In the genomic region with DNA sequence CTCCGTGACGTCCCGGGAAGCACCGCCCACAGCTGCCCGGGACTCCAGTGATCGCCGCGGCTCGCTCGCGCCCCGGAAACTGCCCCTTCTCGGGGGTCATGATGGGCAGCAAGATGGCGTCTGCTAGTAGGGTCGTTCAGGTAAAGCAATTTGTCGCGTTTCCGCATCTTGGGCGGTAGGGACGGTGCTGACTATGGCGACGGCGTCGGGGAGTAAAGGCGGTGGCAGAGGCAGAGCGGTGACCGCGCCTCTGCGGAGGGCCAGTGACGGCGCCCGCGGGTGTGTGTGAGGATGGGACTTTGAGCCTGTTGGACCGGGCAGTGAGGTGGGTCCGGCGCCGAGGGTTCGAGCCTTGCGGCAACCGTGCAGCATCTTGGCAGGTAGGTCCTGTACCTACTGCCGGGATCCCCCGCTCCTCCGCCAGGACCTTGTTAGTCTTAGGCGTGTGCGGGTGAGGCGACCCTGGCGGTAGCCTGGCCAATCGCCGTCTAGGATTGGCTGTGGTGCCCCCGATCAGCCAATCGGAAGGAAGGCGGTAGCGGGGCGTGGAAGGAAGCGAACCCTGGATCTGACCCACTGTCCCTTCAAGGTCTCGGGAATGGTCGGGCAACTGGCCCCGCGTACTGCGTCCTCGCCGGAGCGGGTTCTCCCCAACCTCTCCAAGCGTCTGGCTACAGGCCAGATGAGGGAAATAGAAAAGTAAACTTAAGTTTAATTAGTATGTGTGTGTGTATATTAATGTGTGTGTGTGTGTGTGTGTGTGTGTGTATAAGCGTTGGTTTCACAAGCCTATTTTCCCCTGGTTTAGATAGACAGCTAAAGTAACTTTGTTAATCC, we compare ENCODE assay signal across 8 cellular contexts. TPM values are rescaled to one million over a fixed set of nuclear protein-coding genes. Genes with fewer than 3 reads are reported as not detected.
DNase-seq lines count a peak whose midpoint lies in the region; ATAC-seq and TF ChIP-seq lines count a peak whose summit lies in the region.

No MANE protein-coding gene starts in this region.

- H3K36me3 ChIP-seq in RWPE2 (ENCODE audit: low read depth) (peaks cover 10% of the 10 kb centered on the region), stomach smooth muscle (ENCODE audit: control insufficient read depth in 2 of 2, insufficient read depth in 2 of 2, low read length in 2 of 2) (no peaks in the 10 kb centered on the region)

- peak; percentile 93 for ATAC-seq in RWPE2 (ENCODE audit: low read depth)

- peaks cover 13% of the 10 kb centered on the region for H3K4me1 Mint-ChIP-seq in neural crest cell

- H3K27me3 Mint-ChIP-seq in neural crest cell (ENCODE audit: low read depth): no peaks in the 10 kb centered on the region

- H3K4me1 ChIP-seq in RWPE2 (ENCODE audit: insufficient read depth, poor library complexity, severe bottlenecking): peaks cover 12% of the 10 kb centered on the region
- H3K4me1 ChIP-seq in stomach smooth muscle (ENCODE audit: control insufficient read depth, insufficient read depth, low read length): no peaks in the 10 kb centered on the region

- H3K27me3 ChIP-seq in RWPE2 (ENCODE audit: insufficient read depth, poor library complexity, severe bottlenecking) (no peaks in the 10 kb centered on the region), stomach smooth muscle (ENCODE audit: control insufficient read depth in 1 of 2, insufficient read depth in 2 of 2, low read length in 2 of 2) (no peaks in the 10 kb centered on the region)

- DNase-seq in ELR (ENCODE audit: low read depth): peak; percentile 95
- DNase-seq in H4 (ENCODE audit: low spot score): peak; percentile 87
- DNase-seq in LNCaP clone FGC (ENCODE audit: low read depth): peak; percentile 74
- peak; percentile 98 for DNase-seq in RWPE2 (ENCODE audit: low spot score)
- peak; percentile 96 for DNase-seq in activated effector memory CD4-positive, alpha-beta T cell treated with anti-CD3 and anti-CD28 coated beads, Interleukin-2, amount 50 U/mL, for 16 hours
- peak; percentile 91 for DNase-seq in fibroblast of villous mesenchyme (ENCODE audit: low read depth)
- DNase-seq in neural crest cell (ENCODE audit: low read depth, low spot score): peak; percentile 90

- TF ChIP-seq CTCF in LNCaP clone FGC (IDR thresholded peaks at IDR 0.05; ENCODE audit: control insufficient read depth, extremely low read depth, insufficient read depth) (no peak), RWPE2 (IDR thresholded peaks at IDR 0.05; ENCODE audit: poor library complexity, severe bottlenecking) (no peak), fibroblast of villous mesenchyme (IDR thresholded peaks at IDR 0.05; ENCODE audit: insufficient read depth, low read depth, low read length) (peak; percentile 10), neural crest cell (conservative IDR thresholded peaks at IDR 0.05) (peak; percentile 50)

- H3K9me3 Mint-ChIP-seq in neural crest cell: no peaks in the 10 kb centered on the region

- H3K4me3 Mint-ChIP-seq in neural crest cell: peak overlapping the region; percentile 96

- peaks cover 9% of the 10 kb centered on the region for H3K36me3 Mint-ChIP-seq in neural crest cell (ENCODE audit: low read depth)

- H3K4me3 ChIP-seq in LNCaP clone FGC (ENCODE audit: low read depth, low read length): peak overlapping the region; percentile 94
- peak overlapping the region; percentile 93 for H3K4me3 ChIP-seq in RWPE2 (ENCODE audit: severe bottlenecking)
- H3K4me3 ChIP-seq in fibroblast of villous mesenchyme (ENCODE audit: low read depth, low read length): peak overlapping the region; percentile 94
- H3K4me3 ChIP-seq in stomach smooth muscle (ENCODE audit: low read length in 2 of 2): peak overlapping the region; percentile 99 to 100

- H3K27ac ChIP-seq in RWPE2 (ENCODE audit: poor library complexity, severe bottlenecking) (peak overlapping the region; percentile 67), stomach smooth muscle (ENCODE audit: low read length) (peak overlapping the region; percentile 87)

- H3K9ac ChIP-seq in stomach smooth muscle (ENCODE audit: low read length in 2 of 2): peak overlapping the region; percentile 90 to 95

- H3K9me3 ChIP-seq in RWPE2 (ENCODE audit: severe bottlenecking) (no peaks in the 10 kb centered on the region), stomach smooth muscle (ENCODE audit: control insufficient read depth in 2 of 2, low read length in 2 of 2) (no peaks in the 10 kb centered on the region)

- H3K27ac Mint-ChIP-seq in neural crest cell (ENCODE audit: unreplicated experiment): peak overlapping the region; percentile 96

RNA-seq across cellular contexts. Expression of gene CDK7, which starts 16.7 kb away (rescaled TPM):
- 48.7 and 63.9 TPM in 2 replicates for total RNA-seq in H4 (2014; rRNA removed; shearing (Covaris generic))
- 42.5 and 91.1 TPM in 2 replicates for total RNA-seq in fibroblast of villous mesenchyme
- total RNA-seq in neural crest cell: 29.4 and 32.4 TPM in 2 replicates

RNA-seq across cellular contexts. Expression of gene CENPH, which starts 28.6 kb away (rescaled TPM):
- total RNA-seq in H4 (2014; rRNA removed; shearing (Covaris generic)): 41.7 and 45.8 TPM in 2 replicates
- total RNA-seq in fibroblast of villous mesenchyme: 11.9 and 12.1 TPM in 2 replicates
- 56.1 and 59.8 TPM in 2 replicates for total RNA-seq in neural crest cell

RNA-seq across cellular contexts. Expression of gene CCNB1, which starts 51.0 kb away (rescaled TPM):
- total RNA-seq in H4 (2014; rRNA removed; shearing (Covaris generic)): 513 and 514 TPM in 2 replicates
- total RNA-seq in fibroblast of villous mesenchyme: 79.9 and 147 TPM in 2 replicates
- 252 and 262 TPM in 2 replicates for total RNA-seq in neural crest cell

Comparison
In these comparisons a context has a peak if more than half of its experiments do, and no peak if none do; other contexts are left out.
1. Peak in every context shown above with its lines: DNase-seq, ATAC-seq, H3K4me3 ChIP-seq and H3K27ac ChIP-seq.
2. CTCF ChIP-seq: peak in fibroblast of villous mesenchyme (single experiment) and neural crest cell (single experiment); none in LNCaP clone FGC (single experiment) and RWPE2 (single experiment).